Comparison of ENCODE assay signal across 18 cellular contexts in the genomic region with DNA sequence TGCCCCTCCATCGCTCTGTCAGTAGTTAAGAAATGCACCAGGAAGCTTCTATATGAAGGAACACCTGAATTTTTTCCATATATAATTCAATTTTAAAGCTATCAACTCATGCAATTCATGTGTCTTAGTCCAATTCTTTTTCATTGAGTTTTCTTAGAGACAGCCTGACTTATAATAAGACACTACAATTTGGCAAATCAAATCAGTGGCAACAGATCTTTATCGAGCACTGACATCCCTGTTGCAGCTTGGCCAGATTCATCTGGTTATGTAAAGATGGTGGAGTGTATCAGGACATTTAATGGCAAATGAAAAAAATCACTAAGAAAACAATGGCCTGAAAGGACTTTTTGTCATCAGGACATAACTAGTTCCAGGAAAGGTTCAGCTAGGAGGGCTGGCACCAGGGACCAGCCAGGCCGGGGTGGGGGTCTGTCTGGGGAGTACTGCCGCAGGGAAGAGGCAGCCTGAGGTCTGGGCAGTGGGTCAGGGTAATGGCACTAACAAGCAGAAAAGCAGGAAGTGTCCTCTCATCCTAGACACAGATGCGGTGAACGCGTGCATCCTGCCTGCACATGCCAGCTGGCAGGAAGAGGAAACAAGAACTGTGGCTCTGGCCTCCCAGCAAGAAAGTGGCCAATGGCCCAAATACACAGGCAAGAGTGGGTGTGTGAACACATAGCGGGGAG.
A peak's percentile ranks its signal among the peaks of the same experiment; 100 is the strongest.
DNase-seq lines count a peak whose midpoint lies in the region; ATAC-seq, FAIRE-seq and TF ChIP-seq lines count a peak whose summit lies in the region.
"Had no signal": no experiment of that assay in that cellular context is flagged by ENCODE, and none has a peak within 500 bp of the region (broad histone marks: within the 10 kb centered on the region; RNA-seq: fewer than 3 reads in every experiment).

No MANE protein-coding gene starts in this region.

- no peak for FAIRE-seq in D721Med (lab: Jason Lieb, UNC)

- H3K4me1 ChIP-seq in body of pancreas (peaks cover 1% of the 10 kb centered on the region), neuronal stem cell (ENCODE audit: control insufficient read depth in 2 of 2, insufficient read depth in 1 of 2, low read depth in 1 of 2, low read length in 2 of 2) (peaks cover 0 to 6% of the 10 kb centered on the region in 2 donors)
- H3K4me1 ChIP-seq: HAP-1 had no signal

- peak overlapping the region; percentile 44 for H3K18ac ChIP-seq in neuronal stem cell (ENCODE audit: low read length)

- no peaks in the 10 kb centered on the region for H3K9me3 Mint-ChIP-seq in HFFc6
- H3K9me3 Mint-ChIP-seq: activated T-helper 1 cell treated with anti-CD3 and anti-CD28 coated beads, Interleukin-12 subunit alpha, Interleukin-12 subunit beta, Interleukin-2, Interleukin-4 antibody, amounts not matched to agents 30 ng/mL and 10 ng/mL and 1 ng/mL, durations not matched to agents 14 hours and 24 hours and 36 hours; natural killer cell treated with Interleukin-12 subunit alpha and Interleukin-12 subunit beta and Interleukin-15 and Interleukin-18, amount 100 ng/mL, for 72 hours; stimulated activated naive CD8-positive, alpha-beta T cell treated with anti-CD3 and anti-CD28 coated beads, Interleukin-15, amount 100 ng/mL, for 72 hours had no signal

- H4K91ac ChIP-seq in neuronal stem cell (ENCODE audit: low read depth, low read length, poor library complexity): no peak overlapping the region

- no peak overlapping the region for H2AK5ac ChIP-seq in neuronal stem cell (ENCODE audit: low read depth, low read length)

- H3K27ac ChIP-seq in body of pancreas (no peak overlapping the region), neuronal stem cell (replicated peaks; ENCODE audit: low read length) (no peak overlapping the region), RWPE1 (no peak overlapping the region)
- H3K27ac ChIP-seq: HL-60 had no signal

- peak overlapping the region; percentile 51 for H2BK15ac ChIP-seq in neuronal stem cell (ENCODE audit: low read length)

- H2BK5ac ChIP-seq in neuronal stem cell (ENCODE audit: low read length): no peak overlapping the region

- no peaks in the 10 kb centered on the region for H3K79me1 ChIP-seq in neuronal stem cell (ENCODE audit: low read depth, low read length)

- POLR2A ChIA-PET in RWPE1 (lab: Yijun Ruan, JAX; ENCODE audit: low non-redundant PET): no interaction called here

- H2AFZ ChIP-seq in neuronal stem cell (ENCODE audit: low read length): no peak overlapping the region

- no peak overlapping the region for H3K27ac Mint-ChIP-seq in HFFc6
- H3K27ac Mint-ChIP-seq: activated T-helper 1 cell treated with anti-CD3 and anti-CD28 coated beads, Interleukin-12 subunit alpha, Interleukin-12 subunit beta, Interleukin-2, Interleukin-4 antibody, amounts not matched to agents 30 ng/mL and 10 ng/mL and 1 ng/mL, durations not matched to agents 14 hours and 24 hours and 36 hours; CD4-positive, CD25-positive, alpha-beta regulatory T cell; effector memory CD8-positive, alpha-beta T cell had no signal

- CTCF ChIA-PET in RWPE1 (lab: Yijun Ruan, JAX): no interaction called here

- no peak overlapping the region for H2BK120ac ChIP-seq in neuronal stem cell (ENCODE audit: low read depth, low read length)

- TF ChIP-seq CTCF in body of pancreas (IDR thresholded peaks at IDR 0.05) (no peak), RWPE1 (conservative IDR thresholded peaks at IDR 0.05; ENCODE audit: low read depth) (no peak), D721Med (IDR thresholded peaks at IDR 0.05; ENCODE audit: insufficient read depth, missing control alignments) (no peak), HFFc6 (IDR thresholded peaks at IDR 0.05) (no peak)

- no peaks in the 10 kb centered on the region for H3K9me3 ChIP-seq in body of pancreas
- no peaks in the 10 kb centered on the region for H3K9me3 ChIP-seq in neuronal stem cell (replicated peaks in 1 of 2; ENCODE audit: control insufficient read depth in 2 of 2, insufficient read depth in 1 of 2, low read depth in 1 of 2, low read length in 2 of 2)
- H3K9me3 ChIP-seq: HAP-1 had no signal

- no peak overlapping the region for H3K4me3 ChIP-seq in body of pancreas
- no peak overlapping the region for H3K4me3 ChIP-seq in neuronal stem cell (ENCODE audit: low read length in 2 of 2)
- H3K4me3 ChIP-seq: HAP-1 had no signal

- no peak overlapping the region for H3K4ac ChIP-seq in neuronal stem cell (ENCODE audit: low read length)

- H3K36me3 ChIP-seq in body of pancreas (replicated peaks in 1 of 2; ENCODE audit: insufficient read depth in 1 of 2, low read depth in 2 of 2) (no peaks in the 10 kb centered on the region), neuronal stem cell (replicated peaks in 1 of 2; ENCODE audit: control insufficient read depth in 2 of 2, insufficient read depth in 2 of 2, low read length in 2 of 2) (no peaks in the 10 kb centered on the region)
- H3K36me3 ChIP-seq: HAP-1 had no signal

- H3K27me3 Mint-ChIP-seq in HFFc6 (ENCODE audit: insufficient read depth): no peaks in the 10 kb centered on the region; the same call in 1 of the 2 replicates
- H3K27me3 Mint-ChIP-seq: CD4-positive, CD25-positive, alpha-beta regulatory T cell; stimulated activated naive CD8-positive, alpha-beta T cell treated with anti-CD3 and anti-CD28 coated beads, Interleukin-15, amount 100 ng/mL, for 72 hours had no signal

- peak overlapping the region; percentile 56 for H3K9ac ChIP-seq in neuronal stem cell (ENCODE audit: low read depth, low read length, poor library complexity)

- no peaks in the 10 kb centered on the region for H3K36me3 Mint-ChIP-seq in HFFc6 (ENCODE audit: low read depth)
- H3K36me3 Mint-ChIP-seq: CD4-positive, CD25-positive, alpha-beta regulatory T cell; natural killer cell treated with Interleukin-12 subunit alpha and Interleukin-12 subunit beta and Interleukin-15 and Interleukin-18, amount 100 ng/mL, for 72 hours had no signal

- TF ChIP-seq POLR2A in body of pancreas (IDR thresholded peaks at IDR 0.05): no peak

- H3K27me3 ChIP-seq in body of pancreas (no peaks in the 10 kb centered on the region), neuronal stem cell (ENCODE audit: control insufficient read depth in 3 of 3, insufficient read depth in 3 of 3, low read depth in 1 of 3, low read length in 3 of 3) (no peaks in the 10 kb centered on the region)

- no peak overlapping the region for H3K23ac ChIP-seq in neuronal stem cell (ENCODE audit: low read depth, low read length, poor library complexity)

- no peak overlapping the region for H3K14ac ChIP-seq in neuronal stem cell (ENCODE audit: low read length)

- intact Hi-C loops in body of pancreas (cut with DNase I): no loop called here

- H3K4me3 Mint-ChIP-seq in HFFc6: no peak overlapping the region
- H3K4me3 Mint-ChIP-seq: activated T-helper 1 cell treated with anti-CD3 and anti-CD28 coated beads, Interleukin-12 subunit alpha, Interleukin-12 subunit beta, Interleukin-2, Interleukin-4 antibody, amounts not matched to agents 30 ng/mL and 10 ng/mL and 1 ng/mL, durations not matched to agents 14 hours and 24 hours and 36 hours; CD4-positive, CD25-positive, alpha-beta regulatory T cell; effector memory CD8-positive, alpha-beta T cell; natural killer cell treated with Interleukin-12 subunit alpha and Interleukin-12 subunit beta and Interleukin-15 and Interleukin-18, amount 100 ng/mL, for 72 hours; stimulated activated naive CD8-positive, alpha-beta T cell treated with anti-CD3 and anti-CD28 coated beads, Interleukin-15, amount 100 ng/mL, for 72 hours had no signal

- H3K4me1 Mint-ChIP-seq in HFFc6 (ENCODE audit: low read depth): peaks cover 11% of the 10 kb centered on the region
- H3K4me1 Mint-ChIP-seq: CD4-positive, CD25-positive, alpha-beta regulatory T cell; stimulated activated naive CD8-positive, alpha-beta T cell treated with anti-CD3 and anti-CD28 coated beads, Interleukin-15, amount 100 ng/mL, for 72 hours had no signal

- no peak overlapping the region for H4K8ac ChIP-seq in neuronal stem cell (ENCODE audit: low read depth, low read length)

- DNase-seq in DMS53 (lab: John Stamatoyannopoulos, UW) (peak; percentile 98), KG1 (lab: John Stamatoyannopoulos, UW) (peak; percentile 36), body of pancreas (peak in 3 of 4 donors; percentile 20 to 23 (median 20)), neuronal stem cell (ENCODE audit: low spot score) (no peak), RWPE1 (ENCODE audit: low spot score) (no peak), D721Med (ENCODE audit: insufficient read length, low spot score) (no peak), inferior parietal cortex (ENCODE audit: extremely low spot score) (no peak), HFFc6 (no peak)
- DNase-seq: activated CD4-positive, alpha-beta T cell treated with anti-CD3 and anti-CD28 coated beads for 4 hours; CD4-positive, CD25-positive, alpha-beta regulatory T cell; effector memory CD8-positive, alpha-beta T cell; MM.1S; NCI-H2171; stimulated activated naive CD8-positive, alpha-beta T cell treated with anti-CD3 and anti-CD28 coated beads, Interleukin-15, amount 100 ng/mL, for 72 hours had no signal

- H2BK12ac ChIP-seq in neuronal stem cell (ENCODE audit: low read length): no peak overlapping the region

- 77 to 81% methylated on average over 8 of the region's 8 CpGs for WGBS in body of pancreas, 2 donors
- no CpG with 5 or more reads among the region's 8 CpGs for WGBS in neuronal stem cell (ENCODE audit: extremely low coverage in 2 of 2, insufficient read length in 2 of 2, insufficient replicate concordance in 1 of 2), 2 donors

- no peak overlapping the region for H3K4me2 ChIP-seq in neuronal stem cell (ENCODE audit: insufficient read depth, low read length, poor library complexity, severe bottlenecking)

- no peak for ATAC-seq in body of pancreas
- ATAC-seq: effector memory CD8-positive, alpha-beta T cell; natural killer cell treated with Interleukin-12 subunit alpha and Interleukin-12 subunit beta and Interleukin-15 and Interleukin-18, amount 100 ng/mL, for 72 hours; stimulated activated naive CD8-positive, alpha-beta T cell treated with anti-CD3 and anti-CD28 coated beads, Interleukin-15, amount 100 ng/mL, for 72 hours had no signal

Comparison
In these comparisons a context has a peak if more than half of its experiments do, and no peak if none do; other contexts are left out.
1. DNase-seq: peak in DMS53 (single experiment), KG1 (single experiment) and body of pancreas (3 of 4); none in neuronal stem cell (single experiment), RWPE1 (single experiment), D721Med (single experiment), inferior parietal cortex (single experiment) and HFFc6 (single experiment).